In genomic region chr10:5818894-5819293, GRCh38 we compare ENCODE assay signal across 11 cellular contexts. TPM values are rescaled to one million over a fixed set of nuclear protein-coding genes. Genes with fewer than 3 reads are reported as not detected.
DNase-seq lines count a peak whose midpoint lies in the region; ATAC-seq and TF ChIP-seq lines count a peak whose summit lies in the region.
"Had no signal": no experiment of that assay in that cellular context is flagged by ENCODE, and none has a peak within 500 bp of the region (broad histone marks: within the 10 kb centered on the region; RNA-seq: fewer than 3 reads in every experiment).

No MANE protein-coding gene starts in this region.

- CTCF ChIA-PET in GM10248 (lab: Yijun Ruan, JAX): interaction anchor here (1.3 to 3.2 kb wide), 7 partner anchors 12 to 107 kb away, joined by 3 to 12 read pairs (median 7); partner anchors contain the start of genes ANKRD16 and FBH1
- CTCF ChIA-PET in CD8-positive, alpha-beta T cell (lab: Charles Lee): no interaction called here

- no peak overlapping the region for H3K4me3 Mint-ChIP-seq in CD8-positive, alpha-beta T cell
- H3K4me3 Mint-ChIP-seq: activated CD4-positive, alpha-beta memory T cell treated with anti-CD3 and anti-CD28 coated beads, Interleukin-2, amount 10 ng/mL, durations not matched to agents 7 days and 5 days had no signal

- ATAC-seq in GM19463 (IDR thresholded peaks at IDR 0.05; ENCODE audit: unreplicated experiment) (peak; percentile 31), HG03354 (IDR thresholded peaks at IDR 0.05; ENCODE audit: poor library complexity, severe bottlenecking, unreplicated experiment) (peak; percentile 52), left lobe of liver (peak; percentile 29)
- no peak for ATAC-seq in CD8-positive, alpha-beta T cell

- POLR2A ChIA-PET in GM10248 (lab: Yijun Ruan, JAX): interaction anchor here (0.7 kb wide), 1 partner anchor 24 kb away, joined by 3 read pairs; no protein-coding TSS in a partner anchor
- POLR2A ChIA-PET in CD8-positive, alpha-beta T cell (lab: Charles Lee): interaction anchor here (1.3 kb wide), 1 partner anchor 8 kb away, joined by 5 read pairs; no protein-coding TSS in a partner anchor

- H3K9me3 Mint-ChIP-seq in CD8-positive, alpha-beta T cell: no peaks in the 10 kb centered on the region
- H3K9me3 Mint-ChIP-seq: activated CD4-positive, alpha-beta memory T cell treated with anti-CD3 and anti-CD28 coated beads, Interleukin-2, amount 10 ng/mL, durations not matched to agents 7 days and 5 days had no signal

- no peak overlapping the region for H3K27ac ChIP-seq in CD8-positive, alpha-beta T cell (ENCODE audit: low read depth, low read length)
- H3K27ac ChIP-seq in left ventricle myocardium inferior (replicated peaks): no peak overlapping the region
- H3K27ac ChIP-seq: PC-9 had no signal

- H3K36me3 ChIP-seq in CD8-positive, alpha-beta T cell (ENCODE audit: insufficient read depth, low read length): no peaks in the 10 kb centered on the region
- H3K36me3 ChIP-seq in left ventricle myocardium inferior: no peaks in the 10 kb centered on the region

- H3K4me1 ChIP-seq in CD8-positive, alpha-beta T cell (ENCODE audit: insufficient read depth, low read length): peaks cover 15% of the 10 kb centered on the region
- H3K4me1 ChIP-seq in left ventricle myocardium inferior: peaks cover 10% of the 10 kb centered on the region

- H3K27me3 ChIP-seq in CD8-positive, alpha-beta T cell (ENCODE audit: insufficient read depth, low read length): no peaks in the 10 kb centered on the region
- no peaks in the 10 kb centered on the region for H3K27me3 ChIP-seq in left ventricle myocardium inferior (ENCODE audit: low read depth)

- peaks cover 22% of the 10 kb centered on the region for H3K4me1 Mint-ChIP-seq in CD8-positive, alpha-beta T cell (ENCODE audit: low read depth)

- H3K36me3 Mint-ChIP-seq in CD8-positive, alpha-beta T cell: peaks cover 1% of the 10 kb centered on the region

- H3K4me3 ChIP-seq in CD8-positive, alpha-beta T cell (ENCODE audit: low read depth, low read length): no peak overlapping the region
- no peak overlapping the region for H3K4me3 ChIP-seq in left ventricle myocardium inferior
- H3K4me3 ChIP-seq: PC-9 had no signal

- DNase-seq in GM10248 (ENCODE audit: extremely low spot score) (peak; percentile 44), left lobe of liver (ENCODE audit: low spot score) (no peak), DMS114 treated with DMSO at 0.1 percent for 48 hours (lab: John Stamatoyannopoulos, UW; ENCODE audit: unreplicated experiment) (no peak), NCI-H446 treated with DMSO at 0.1 percent for 48 hours (lab: John Stamatoyannopoulos, UW) (no peak), left ventricle myocardium inferior (no peak)
- DNase-seq in CD8-positive, alpha-beta T cell: no peak
- DNase-seq: activated CD4-positive, alpha-beta memory T cell treated with anti-CD3 and anti-CD28 coated beads, Interleukin-2, amount 10 ng/mL, durations not matched to agents 7 days and 5 days; foreskin fibroblast; PC-9 had no signal

- no peaks in the 10 kb centered on the region for H3K27me3 Mint-ChIP-seq in CD8-positive, alpha-beta T cell (ENCODE audit: low read depth)
- H3K27me3 Mint-ChIP-seq: activated CD4-positive, alpha-beta memory T cell treated with anti-CD3 and anti-CD28 coated beads, Interleukin-2, amount 10 ng/mL, durations not matched to agents 7 days and 5 days had no signal

- intact Hi-C loops in CD8-positive, alpha-beta T cell (cut with DNase I, micrococcal nuclease): loop anchor here (10.0 kb wide), 2 partner anchors 156 to 1996 kb away; partner anchors contain the start of genes IL15RA (in 1 of the 2) and TAF3 (in 1 of the 2)
- intact Hi-C loops in left ventricle myocardium inferior (cut with micrococcal nuclease): no loop called here

- no peak overlapping the region for H3K27ac Mint-ChIP-seq in CD8-positive, alpha-beta T cell
- H3K27ac Mint-ChIP-seq: activated CD4-positive, alpha-beta memory T cell treated with anti-CD3 and anti-CD28 coated beads, Interleukin-2, amount 10 ng/mL, durations not matched to agents 7 days and 5 days had no signal

- no peak for TF ChIP-seq CTCF in GM10248 (IDR thresholded peaks at IDR 0.05; ENCODE audit: control extremely low read depth, extremely low read depth, low read depth, missing control alignments)
- TF ChIP-seq CTCF in CD8-positive, alpha-beta T cell (IDR thresholded peaks at IDR 0.05): no peak
- TF ChIP-seq CTCF in left ventricle myocardium inferior (IDR thresholded peaks at IDR 0.05; ENCODE audit: borderline replicate concordance): no peak

- H3K9me3 ChIP-seq in CD8-positive, alpha-beta T cell (ENCODE audit: low read length): no peaks in the 10 kb centered on the region
- no peaks in the 10 kb centered on the region for H3K9me3 ChIP-seq in left ventricle myocardium inferior (replicated peaks)

RNA-seq across cellular contexts. Expression of gene GDI2, which starts 5.7 kb away (rescaled TPM):
- total RNA-seq in left lobe of liver (113 TPM), left ventricle myocardium inferior (93.2 TPM)
- 10 to 100 TPM; 62.1 to 70.5 TPM for total RNA-seq in CD8-positive, alpha-beta T cell
